In the genomic region with DNA sequence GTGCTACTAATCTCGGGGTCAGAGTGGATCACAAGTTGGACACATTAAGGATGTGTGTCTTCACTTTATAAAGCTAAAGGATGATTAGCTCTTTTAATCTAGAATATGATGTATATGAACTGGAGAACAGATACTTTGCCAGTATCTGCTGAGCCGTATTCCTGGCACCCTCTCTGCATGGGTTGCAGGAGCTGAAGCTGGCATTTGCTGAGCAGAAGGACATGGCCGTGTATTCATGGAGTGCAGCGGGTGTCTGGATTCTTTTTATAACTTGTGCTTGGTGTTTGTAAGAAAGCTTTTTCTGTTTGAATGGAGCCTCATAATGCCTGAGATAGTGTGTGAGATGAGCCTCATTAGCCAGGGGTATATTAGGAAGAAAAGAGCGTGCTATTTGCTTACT, we compare ENCODE assay signal across 24 cellular contexts.
A peak's percentile ranks its signal among the peaks of the same experiment; 100 is the strongest.
DNase-seq lines count a peak whose midpoint lies in the region; TF ChIP-seq lines count a peak whose summit lies in the region.
"Had no signal": no experiment of that assay in that cellular context is flagged by ENCODE, and none has a peak within 500 bp of the region (broad histone marks: within the 10 kb centered on the region; RNA-seq: fewer than 3 reads in every experiment).

No MANE protein-coding gene starts in this region.

- TF ChIP-seq POLR2A in adrenal gland (IDR thresholded peaks at IDR 0.05), result no peak

- peak overlapping the region in 3 of 5 donors; percentile 66 to 85 (median 81) for H3K27ac ChIP-seq in adrenal gland
- H3K27ac ChIP-seq in left ventricle myocardium inferior (replicated peaks), result peak overlapping the region; percentile 88
- peak overlapping the region; percentile 82 for H3K27ac ChIP-seq in rectal smooth muscle tissue (ENCODE audit: low read depth, low read length)
- H3K27ac ChIP-seq: epithelial cell of prostate had no signal

- H3K27me3 ChIP-seq in adrenal gland (no peaks in the 10 kb centered on the region), left ventricle myocardium inferior (ENCODE audit: low read depth) (no peaks in the 10 kb centered on the region), rectal smooth muscle tissue (ENCODE audit: control insufficient read depth, insufficient read depth, low read length) (no peaks in the 10 kb centered on the region)
- H3K27me3 ChIP-seq: vagina had no signal

- intact Hi-C loops in CD14-positive monocyte (cut with micrococcal nuclease), result no loop called here
- intact Hi-C loops in adrenal gland (cut with DNase I), result no loop called here
- intact Hi-C loops in left ventricle myocardium inferior (cut with micrococcal nuclease), result no loop called here

- TF ChIP-seq CTCF in CD14-positive monocyte (IDR thresholded peaks at IDR 0.05) (no peak), adrenal gland (IDR thresholded peaks at IDR 0.05) (no peak), left ventricle myocardium inferior (IDR thresholded peaks at IDR 0.05; ENCODE audit: borderline replicate concordance) (no peak)

- H3K36me3 ChIP-seq in adrenal gland (replicated peaks in 1 of 2), result peaks cover 0 to 21% of the 10 kb centered on the region in 2 donors
- H3K36me3 ChIP-seq in left ventricle myocardium inferior, result peaks cover 24% of the 10 kb centered on the region
- H3K36me3 ChIP-seq in rectal smooth muscle tissue (ENCODE audit: control insufficient read depth, insufficient read depth, low read length), result peaks cover 12% of the 10 kb centered on the region

- peaks cover 19% of the 10 kb centered on the region for H3K4me1 Mint-ChIP-seq in CD14-positive monocyte
- H3K4me1 Mint-ChIP-seq: B cell had no signal

- 79 to 90% (median 87%) methylated on average over 5 of the region's 5 CpGs for WGBS in adrenal gland, 4 donors

- H3K4me3 ChIP-seq in adrenal gland (no peak overlapping the region), left ventricle myocardium inferior (no peak overlapping the region), rectal smooth muscle tissue (ENCODE audit: low read length) (no peak overlapping the region)
- H3K4me3 ChIP-seq: A549, vagina had no signal

- H3K4me1 ChIP-seq in adrenal gland (replicated peaks in 1 of 2), result peaks cover 33 to 40% of the 10 kb centered on the region in 2 donors
- H3K4me1 ChIP-seq in left ventricle myocardium inferior, result peaks cover 74% of the 10 kb centered on the region
- H3K4me1 ChIP-seq in rectal smooth muscle tissue (ENCODE audit: control insufficient read depth, insufficient read depth, low read length), result peaks cover 41% of the 10 kb centered on the region

- no peak overlapping the region for H3K9ac ChIP-seq in rectal smooth muscle tissue (ENCODE audit: low read length)
- H3K9ac ChIP-seq: SK-N-SH had no signal

- H3K27me3 Mint-ChIP-seq in CD14-positive monocyte (ENCODE audit: low read depth in 3 of 3), result no peaks in the 10 kb centered on the region
- H3K27me3 Mint-ChIP-seq: B cell; central memory CD8-positive, alpha-beta T cell had no signal

- H3K4me3 Mint-ChIP-seq in CD14-positive monocyte, result no peak overlapping the region
- H3K4me3 Mint-ChIP-seq: activated T-cell treated with anti-CD3 and anti-CD28 coated beads, Interleukin-2, amount 50 U/mL, for 72 hours; B cell; central memory CD8-positive, alpha-beta T cell; natural killer cell had no signal

- no peak for DNase-seq in CD14-positive monocyte (ENCODE audit: low spot score)
- DNase-seq in adrenal gland, result no peak
- DNase-seq in left ventricle myocardium inferior, result no peak
- DNase-seq in MV-4-11 (lab: John Stamatoyannopoulos, UW), result no peak
- DNase-seq in DMS53 treated with DMSO at 0.1 percent for 48 hours (lab: John Stamatoyannopoulos, UW; ENCODE audit: unreplicated experiment), result no peak
- DNase-seq in HK-2 (ENCODE audit: unreplicated experiment), result no peak
- no peak for DNase-seq in H4 (ENCODE audit: low spot score)
- DNase-seq: activated CD4-positive, alpha-beta T cell treated with anti-CD3 and anti-CD28 coated beads for 48 hours; activated naive CD4-positive, alpha-beta T cell treated with Interleukin-2 at 50 U/mL for 16 hours; activated T-cell treated with anti-CD3 and anti-CD28 coated beads, Interleukin-2, amount 50 U/mL, for 72 hours; effector CD4-positive, alpha-beta T cell; Karpas-422; midbrain; natural killer cell; NCI-H187; NCI-H526 treated with DMSO at 0.1 percent for 48 hours; SK-N-SH; T-helper 2 cell had no signal

- peaks cover 79 to 88% of the 10 kb centered on the region in 2 donors for H3K36me3 Mint-ChIP-seq in CD14-positive monocyte
- H3K36me3 Mint-ChIP-seq: natural killer cell had no signal

- no peaks in the 10 kb centered on the region for H3K9me3 Mint-ChIP-seq in CD14-positive monocyte
- H3K9me3 Mint-ChIP-seq: activated T-cell treated with anti-CD3 and anti-CD28 coated beads, Interleukin-2, amount 50 U/mL, for 72 hours; central memory CD8-positive, alpha-beta T cell; natural killer cell had no signal

- H3K9me3 ChIP-seq in adrenal gland (replicated peaks in 1 of 3), result no peaks in the 10 kb centered on the region
- no peaks in the 10 kb centered on the region for H3K9me3 ChIP-seq in left ventricle myocardium inferior (replicated peaks)
- H3K9me3 ChIP-seq: A549, SK-N-SH, vagina had no signal

- peak overlapping the region in 5 of 7 donors; percentile 23 to 85 (median 80) for H3K27ac Mint-ChIP-seq in CD14-positive monocyte
- H3K27ac Mint-ChIP-seq: activated T-cell treated with anti-CD3 and anti-CD28 coated beads, Interleukin-2, amount 50 U/mL, for 72 hours; B cell; natural killer cell had no signal
